10 cellular contexts compared by ENCODE assay signal in the genomic region with DNA sequence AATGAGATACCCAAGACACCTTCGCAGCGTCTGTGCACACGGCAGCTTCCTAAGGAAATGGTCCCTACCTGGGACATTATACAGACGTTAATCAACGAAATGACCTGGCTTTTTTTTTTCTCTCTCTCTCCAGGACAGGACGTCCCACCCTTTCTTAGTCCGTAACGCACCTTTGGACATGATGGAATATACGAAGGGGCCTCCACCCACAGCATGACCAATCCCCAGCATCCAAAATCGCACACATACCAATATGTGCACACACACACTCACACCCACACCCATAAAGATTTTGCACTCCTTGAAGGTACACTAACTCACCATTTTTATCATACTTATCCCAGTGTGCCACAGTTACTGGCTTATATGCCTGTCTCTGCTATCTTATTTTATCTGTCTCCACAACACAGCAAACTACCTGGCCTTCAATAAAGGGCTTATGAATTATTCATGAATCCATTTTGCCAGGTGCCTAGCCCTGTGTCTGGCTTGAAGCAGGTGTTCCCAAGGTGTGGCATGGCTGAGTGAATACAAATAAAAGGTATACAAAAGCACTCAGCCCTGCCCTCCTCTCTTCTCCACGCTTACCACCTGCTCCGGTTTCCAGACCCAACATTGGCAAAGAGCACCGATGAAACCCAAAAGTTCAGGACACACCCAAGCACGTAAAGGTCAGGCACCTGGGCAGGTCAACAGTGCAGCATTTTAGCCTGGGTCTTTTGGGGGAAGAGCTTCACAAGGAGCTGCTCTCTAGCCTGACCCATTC. TPM values are rescaled to one million over a fixed set of nuclear protein-coding genes. Genes with fewer than 3 reads are reported as not detected.
DNase-seq lines count a peak whose midpoint lies in the region; ATAC-seq, FAIRE-seq and TF ChIP-seq lines count a peak whose summit lies in the region.
"Had no signal": no experiment of that assay in that cellular context is flagged by ENCODE, and none has a peak within 500 bp of the region (broad histone marks: within the 10 kb centered on the region; RNA-seq: fewer than 3 reads in every experiment).

No MANE protein-coding gene starts in this region.

- in situ Hi-C loops in HepG2 (cut with HindIII; ENCODE audit: extremely low pct_ligation_motif_present, low pct_unique_long_range_greater_than_20kb): loop anchor here (5.0 kb wide), 1 partner anchor 36 kb away; no protein-coding TSS in a partner anchor

- CTCF ChIA-PET in HepG2 (lab: Yijun Ruan, JAX; ENCODE audit: low intra/inter-chr PET ratio, low total read pairs): interaction anchor here (1.8 kb wide), 1 partner anchor 38 kb away, joined by 4 read pairs; no protein-coding TSS in a partner anchor

- no peak for TF ChIP-seq POLR2A in HepG2 (IDR thresholded peaks at IDR 0.05; ENCODE audit: insufficient read depth in 1 of 2, low read depth in 2 of 2, low read length in 2 of 2)

- no peak for DNase-seq in activated naive CD4-positive, alpha-beta T cell treated with anti-CD3 and anti-CD28 coated beads, Interleukin-2, amount 50 U/mL, for 72 hours (ENCODE audit: low spot score in 2 of 2)
- DNase-seq in activated naive CD4-positive, alpha-beta T cell (lab: John Stamatoyannopoulos, UW): no peak
- no peak for DNase-seq in WERI-Rb-1
- no peak for DNase-seq in HepG2 (ENCODE audit: low spot score)
- DNase-seq in aorta: peak; percentile 20 to 26
- DNase-seq in cardiac septum (ENCODE audit: low spot score): no peak
- no peak for DNase-seq in HPDE6-E6E7 (ENCODE audit: extremely low spot score)
- DNase-seq in activated T-cell treated with anti-CD3 and anti-CD28 coated beads, Interleukin-2, amount 50 U/mL, for 1 hour: no peak
- DNase-seq: T-helper 9 cell had no signal

- H3K36me3 ChIP-seq in WERI-Rb-1: no peaks in the 10 kb centered on the region
- no peaks in the 10 kb centered on the region for H3K36me3 ChIP-seq in HepG2 (replicated peaks in 1 of 2; ENCODE audit: control insufficient read depth in 1 of 2, insufficient read depth in 2 of 2, low read length in 2 of 2)
- H3K36me3 ChIP-seq in aorta (ENCODE audit: control insufficient read depth in 1 of 2, insufficient read depth in 2 of 2, low read length in 1 of 2): no peaks in the 10 kb centered on the region
- H3K36me3 ChIP-seq: cardiac muscle cell had no signal

- no peaks in the 10 kb centered on the region for H3K36me3 Mint-ChIP-seq in activated naive CD4-positive, alpha-beta T cell treated with anti-CD3 and anti-CD28 coated beads, Interleukin-2, amount 50 U/mL, for 72 hours

- H3K4me3 ChIP-seq in WERI-Rb-1 (ENCODE audit: low read depth, low read length): no peak overlapping the region
- peak overlapping the region; percentile 10 to 73 (median 41); a peak in 5 of 6 replicates for H3K4me3 ChIP-seq in HepG2 (replicated peaks in 1 of 3; ENCODE audit: insufficient read depth in 1 of 3, low read depth in 2 of 3, low read length in 3 of 3)
- H3K4me3 ChIP-seq in aorta (ENCODE audit: low read length in 2 of 2): no peak overlapping the region
- H3K4me3 ChIP-seq: cardiac muscle cell had no signal

- H3K9me3 Mint-ChIP-seq in activated naive CD4-positive, alpha-beta T cell treated with anti-CD3 and anti-CD28 coated beads, Interleukin-2, amount 50 U/mL, for 72 hours: no peaks in the 10 kb centered on the region

- no peak for TF ChIP-seq RAD21 in HepG2 (CRISPR knock-in tag; IDR thresholded peaks at IDR 0.05)

- POLR2A ChIA-PET in HepG2 (lab: Yijun Ruan, JAX): interaction anchor here (1.8 to 7.5 kb wide), 6 partner anchors 10 to 50 kb away, joined by 6 to 278 read pairs (median 24); partner anchors contain the start of genes LTBR and TNFRSF1A

- peak overlapping the region; percentile 68 for H3K9ac ChIP-seq in HepG2 (ENCODE audit: insufficient read depth, low read depth, low read length)

- H3K9me3 ChIP-seq in WERI-Rb-1 (ENCODE audit: severe bottlenecking) (no peaks in the 10 kb centered on the region), HepG2 (ENCODE audit: low read length) (no peaks in the 10 kb centered on the region), aorta (ENCODE audit: control insufficient read depth, low read length) (no peaks in the 10 kb centered on the region)

- peaks cover 96% of the 10 kb centered on the region for H3K4me1 ChIP-seq in HepG2 (ENCODE audit: insufficient read depth, low read length)
- H3K4me1 ChIP-seq in aorta (ENCODE audit: control insufficient read depth in 1 of 2, insufficient read depth in 2 of 2, low read length in 2 of 2): no peaks in the 10 kb centered on the region

- no TSS peak for BruUV-seq in HepG2 (replicated peaks; lab: Mats Ljungman, UMichigan)

- peak overlapping the region; percentile 98 for H3K4me2 ChIP-seq in HepG2 (ENCODE audit: low read depth, low read length)

- no peaks in the 10 kb centered on the region for H3K79me2 ChIP-seq in HepG2 (ENCODE audit: insufficient read depth, low read length)

- H3K27ac ChIP-seq in WERI-Rb-1 (peak overlapping the region; percentile 82), HepG2 (ENCODE audit: extremely low read length, insufficient read depth, low read length) (peak overlapping the region; percentile 96), aorta (ENCODE audit: low read depth in 1 of 2, low read length in 2 of 2) (no peak overlapping the region)
- H3K27ac ChIP-seq: cardiac muscle cell had no signal

- no peak for FAIRE-seq in HepG2 (lab: Jason Lieb, UNC)

- no peak for TF ChIP-seq CTCF in WERI-Rb-1 (IDR thresholded peaks at IDR 0.05; ENCODE audit: low read depth, low read length)
- no peak for TF ChIP-seq CTCF in HepG2 (CRISPR knock-in tag; IDR thresholded peaks at IDR 0.05)

- intact Hi-C loops in HepG2 (cut with micrococcal nuclease; ENCODE audit: unreplicated experiment) (loop anchor here (1.0 kb wide), 1 partner anchor 12 kb away; no protein-coding TSS in a partner anchor), aorta (cut with DNase I) (no loop called here), cardiac septum (cut with DNase I) (no loop called here)

- 24% methylated on average over 14 of the region's 14 CpGs for WGBS in HepG2 (ENCODE audit: low lambda C conversion rate)
- 87 to 88% methylated on average over 14 of the region's 14 CpGs for WGBS in aorta, 2 donors

- no peak for ATAC-seq in activated naive CD4-positive, alpha-beta T cell treated with anti-CD3 and anti-CD28 coated beads, Interleukin-2, amount 50 U/mL, for 72 hours
- no peak for ATAC-seq in HepG2
- no peak for ATAC-seq in aorta (ENCODE audit: low FRiP score)

- no peak overlapping the region for H2AFZ ChIP-seq in HepG2 (ENCODE audit: low read length)

- TF ChIP-seq EP300 in HepG2 (IDR thresholded peaks at IDR 0.05; ENCODE audit: low read depth in 2 of 2, low read length in 2 of 2) (no peak), HepG2 (CRISPR knock-in tag; IDR thresholded peaks at IDR 0.05; ENCODE audit: borderline replicate concordance) (no peak)

- H3K27me3 ChIP-seq in WERI-Rb-1 (ENCODE audit: insufficient read depth, low read depth, severe bottlenecking) (no peaks in the 10 kb centered on the region), HepG2 (ENCODE audit: control insufficient read depth in 1 of 2, insufficient read depth in 2 of 2, low read length in 2 of 2) (peaks cover 0 to 21% of the 10 kb centered on the region in 2 experiments; a peak in 3 of 5 replicates), aorta (ENCODE audit: control insufficient read depth in 1 of 2, insufficient read depth in 2 of 2, low read length in 1 of 2) (no peaks in the 10 kb centered on the region)

- H3K27ac Mint-ChIP-seq in activated naive CD4-positive, alpha-beta T cell treated with anti-CD3 and anti-CD28 coated beads, Interleukin-2, amount 50 U/mL, for 72 hours: peak overlapping the region; percentile 77 to 94

- no peaks in the 10 kb centered on the region for H4K20me1 ChIP-seq in HepG2 (ENCODE audit: insufficient read depth, low read length)

RNA-seq across cellular contexts. Expression of gene SCNN1A, which starts 2.2 kb away (rescaled TPM):
- 1 to 10 TPM; 1.1 to 2.8 TPM for total RNA-seq in activated naive CD4-positive, alpha-beta T cell treated with anti-CD3 and anti-CD28 coated beads, Interleukin-2, amount 50 U/mL, for 72 hours
- total RNA-seq in HepG2 (2016; rRNA removed; fragmentation: Illumina TruSeq; extraction: Trizol) (0.63 and 1.5 TPM in 2 replicates), aorta (1 to 10 TPM; 1.5 to 2.4 TPM), cardiac septum (0.46 TPM)
- 0.71 and 1.2 TPM in 2 replicates for total RNA-seq in HepG2 (2016; cell fraction: cytosol; rRNA removed; fragmentation: Illumina TruSeq; extraction: Trizol; ENCODE audit: low read depth)
- 0.71 and 1.6 TPM in 2 replicates for total RNA-seq in HepG2 (2016; cell fraction: insoluble cytoplasmic fraction; rRNA removed; fragmentation: Illumina TruSeq; extraction: Trizol)
- total RNA-seq in HepG2 (2016; cell fraction: membrane; rRNA removed; fragmentation: Illumina TruSeq; extraction: Trizol): 0.72 and 0.87 TPM in 2 replicates
- 1.8 and 5.0 TPM in 2 replicates for total RNA-seq in HepG2 (2016; cell fraction: nucleus; rRNA removed; fragmentation: Illumina TruSeq; extraction: Trizol)
- polyA plus RNA-seq in HepG2 (2011; rRNA removed) (14.6 and 32.8 TPM in 2 replicates), aorta (1 to 10 TPM in 1 of 2 donors, under 1 TPM in 1; 0.61 to 1.5 TPM)
- 6.1 and 12.5 TPM in 2 replicates for polyA plus RNA-seq in HepG2 (2011; cell fraction: cytosol; rRNA removed)
- polyA plus RNA-seq in HepG2 (2011; cell fraction: nucleus; rRNA removed): 24.9 and 39.4 TPM in 2 replicates
- 17.5 and 19.3 TPM in 2 replicates for polyA plus RNA-seq in HepG2 (2012)
- polyA plus RNA-seq in HepG2 (2016; cell fraction: cytosol; fragmentation: Illumina TruSeq; extraction: Trizol; ENCODE audit: low read depth): 0.22 and 0.41 TPM in 2 replicates
- 1.0 and 1.6 TPM in 2 replicates for polyA plus RNA-seq in HepG2 (2016; cell fraction: insoluble cytoplasmic fraction; fragmentation: Illumina TruSeq; extraction: Trizol; ENCODE audit: low read depth)
- 0.66 and 1.1 TPM in 2 replicates for polyA plus RNA-seq in HepG2 (2016; cell fraction: membrane; fragmentation: Illumina TruSeq; extraction: Trizol; ENCODE audit: low read depth)
- 4.0 and 5.1 TPM in 2 replicates for polyA plus RNA-seq in HepG2 (2016; cell fraction: nucleus; fragmentation: Illumina TruSeq; extraction: Trizol; ENCODE audit: insufficient read depth, low read depth)
- 9.5 and 30.0 TPM in 2 replicates for polyA minus RNA-seq in HepG2 (2011; rRNA and poly(A)+ RNA removed; ENCODE audit: low replicate concordance)
- polyA minus RNA-seq in HepG2 (2011; cell fraction: cytosol; rRNA and poly(A)+ RNA removed): 5.9 and 14.3 TPM in 2 replicates
- polyA minus RNA-seq in HepG2 (2011; cell fraction: nucleus; rRNA and poly(A)+ RNA removed): 10.9 and 24.2 TPM in 2 replicates
- polyA plus RNA-seq: cardiac muscle cell had no signal

RNA-seq across cellular contexts. Expression of gene LTBR, which starts 10.8 kb away (rescaled TPM):
- total RNA-seq in activated naive CD4-positive, alpha-beta T cell treated with anti-CD3 and anti-CD28 coated beads, Interleukin-2, amount 50 U/mL, for 72 hours: 1 to 10 TPM; 2.0 to 3.1 TPM
- total RNA-seq in HepG2 (2016; rRNA removed; fragmentation: Illumina TruSeq; extraction: Trizol) (12.1 and 34.8 TPM in 2 replicates), aorta (100 to 1,000 TPM in 1 of 2 donors, 10 to 100 TPM in 1; 83.1 to 103 TPM), cardiac septum (29.4 TPM)
- total RNA-seq in HepG2 (2016; cell fraction: cytosol; rRNA removed; fragmentation: Illumina TruSeq; extraction: Trizol; ENCODE audit: low read depth): 24.4 and 24.5 TPM in 2 replicates
- total RNA-seq in HepG2 (2016; cell fraction: insoluble cytoplasmic fraction; rRNA removed; fragmentation: Illumina TruSeq; extraction: Trizol): 11.6 and 40.0 TPM in 2 replicates
- total RNA-seq in HepG2 (2016; cell fraction: membrane; rRNA removed; fragmentation: Illumina TruSeq; extraction: Trizol): 34.7 and 35.3 TPM in 2 replicates
- 39.7 and 43.6 TPM in 2 replicates for total RNA-seq in HepG2 (2016; cell fraction: nucleus; rRNA removed; fragmentation: Illumina TruSeq; extraction: Trizol)
- polyA plus RNA-seq in HepG2 (2011; rRNA removed) (31.4 and 39.0 TPM in 2 replicates), aorta (10 to 100 TPM; 20.5 to 87.8 TPM)
- 23.7 and 29.3 TPM in 2 replicates for polyA plus RNA-seq in HepG2 (2011; cell fraction: cytosol; rRNA removed)
- 82.9 and 92.1 TPM in 2 replicates for polyA plus RNA-seq in HepG2 (2011; cell fraction: nucleus; rRNA removed)
- polyA plus RNA-seq in HepG2 (2012): 25.8 and 37.8 TPM in 2 replicates
- polyA plus RNA-seq in HepG2 (2016; cell fraction: cytosol; fragmentation: Illumina TruSeq; extraction: Trizol; ENCODE audit: low read depth): 19.3 and 21.0 TPM in 2 replicates
- 16.0 and 16.4 TPM in 2 replicates for polyA plus RNA-seq in HepG2 (2016; cell fraction: insoluble cytoplasmic fraction; fragmentation: Illumina TruSeq; extraction: Trizol; ENCODE audit: low read depth)
- polyA plus RNA-seq in HepG2 (2016; cell fraction: membrane; fragmentation: Illumina TruSeq; extraction: Trizol; ENCODE audit: low read depth): 27.4 and 28.3 TPM in 2 replicates
- 117 and 123 TPM in 2 replicates for polyA plus RNA-seq in HepG2 (2016; cell fraction: nucleus; fragmentation: Illumina TruSeq; extraction: Trizol; ENCODE audit: insufficient read depth, low read depth)
- 16.2 and 29.7 TPM in 2 replicates for polyA minus RNA-seq in HepG2 (2011; rRNA and poly(A)+ RNA removed; ENCODE audit: low replicate concordance)
- polyA minus RNA-seq in HepG2 (2011; cell fraction: cytosol; rRNA and poly(A)+ RNA removed): 11.5 and 14.0 TPM in 2 replicates
- 22.4 and 34.2 TPM in 2 replicates for polyA minus RNA-seq in HepG2 (2011; cell fraction: nucleus; rRNA and poly(A)+ RNA removed)

RNA-seq across cellular contexts. Expression of gene TNFRSF1A, which starts 31.3 kb away (rescaled TPM):
- 10 to 100 TPM; 49.3 to 62.6 TPM for total RNA-seq in activated naive CD4-positive, alpha-beta T cell treated with anti-CD3 and anti-CD28 coated beads, Interleukin-2, amount 50 U/mL, for 72 hours
- total RNA-seq in HepG2 (2016; rRNA removed; fragmentation: Illumina TruSeq; extraction: Trizol) (21.9 and 41.5 TPM in 2 replicates), aorta (100 to 1,000 TPM; 190 to 236 TPM), cardiac septum (60.0 TPM)
- 16.3 and 18.0 TPM in 2 replicates for total RNA-seq in HepG2 (2016; cell fraction: cytosol; rRNA removed; fragmentation: Illumina TruSeq; extraction: Trizol; ENCODE audit: low read depth)
- 28.8 and 36.5 TPM in 2 replicates for total RNA-seq in HepG2 (2016; cell fraction: insoluble cytoplasmic fraction; rRNA removed; fragmentation: Illumina TruSeq; extraction: Trizol)
- 19.8 and 22.3 TPM in 2 replicates for total RNA-seq in HepG2 (2016; cell fraction: membrane; rRNA removed; fragmentation: Illumina TruSeq; extraction: Trizol)
- 36.8 and 40.7 TPM in 2 replicates for total RNA-seq in HepG2 (2016; cell fraction: nucleus; rRNA removed; fragmentation: Illumina TruSeq; extraction: Trizol)
- polyA plus RNA-seq in HepG2 (2011; rRNA removed) (41.4 and 61.2 TPM in 2 replicates), aorta (100 to 1,000 TPM in 1 of 2 donors, 10 to 100 TPM in 1; 36.9 to 112 TPM)
- 53.0 and 53.4 TPM in 2 replicates for polyA plus RNA-seq in HepG2 (2011; cell fraction: cytosol; rRNA removed)
- 67.2 and 67.4 TPM in 2 replicates for polyA plus RNA-seq in HepG2 (2011; cell fraction: nucleus; rRNA removed)
- 40.9 and 56.2 TPM in 2 replicates for polyA plus RNA-seq in HepG2 (2012)
- 5.2 and 6.8 TPM in 2 replicates for polyA plus RNA-seq in HepG2 (2016; cell fraction: cytosol; fragmentation: Illumina TruSeq; extraction: Trizol; ENCODE audit: low read depth)
- polyA plus RNA-seq in HepG2 (2016; cell fraction: insoluble cytoplasmic fraction; fragmentation: Illumina TruSeq; extraction: Trizol; ENCODE audit: low read depth): 31.8 and 38.4 TPM in 2 replicates
- polyA plus RNA-seq in HepG2 (2016; cell fraction: membrane; fragmentation: Illumina TruSeq; extraction: Trizol; ENCODE audit: low read depth): 14.3 and 15.5 TPM in 2 replicates
- polyA plus RNA-seq in HepG2 (2016; cell fraction: nucleus; fragmentation: Illumina TruSeq; extraction: Trizol; ENCODE audit: insufficient read depth, low read depth): 75.7 and 99.5 TPM in 2 replicates
- 88.8 and 131 TPM in 2 replicates for polyA minus RNA-seq in HepG2 (2011; rRNA and poly(A)+ RNA removed; ENCODE audit: low replicate concordance)
- polyA minus RNA-seq in HepG2 (2011; cell fraction: cytosol; rRNA and poly(A)+ RNA removed): 52.9 and 68.3 TPM in 2 replicates
- 54.3 and 80.4 TPM in 2 replicates for polyA minus RNA-seq in HepG2 (2011; cell fraction: nucleus; rRNA and poly(A)+ RNA removed)

Comparison
In these comparisons a context has a peak if more than half of its experiments do, and no peak if none do; other contexts are left out.
1. DNase-seq: peak in aorta (2 of 2); none in activated naive CD4-positive, alpha-beta T cell treated with anti-CD3 and anti-CD28 coated beads, Interleukin-2, amount 50 U/mL, for 72 hours (0 of 2), activated naive CD4-positive, alpha-beta T cell (0 of 4), WERI-Rb-1 (single experiment), HepG2 (single experiment), cardiac septum (single experiment), HPDE6-E6E7 (single experiment) and activated T-cell treated with anti-CD3 and anti-CD28 coated beads, Interleukin-2, amount 50 U/mL, for 1 hour (single experiment).
2. H3K27ac ChIP-seq: peak in WERI-Rb-1 (single experiment) and HepG2 (single experiment); none in aorta (0 of 2).
3. H3K4me3 ChIP-seq: peak in HepG2 (3 of 3); none in WERI-Rb-1 (single experiment) and aorta (0 of 2).